Comparison of ENCODE assay signal across 18 cellular contexts in genomic region chr5:14497276-14497675, GRCh38.
"Had no signal": no experiment of that assay in that cellular context is flagged by ENCODE, and none has a peak within 500 bp of the region (broad histone marks: within the 10 kb centered on the region; RNA-seq: fewer than 3 reads in every experiment).

No MANE protein-coding gene starts in this region.

- H3K27me3 Mint-ChIP-seq: progenitor cell of endocrine pancreas; stimulated activated naive CD8-positive, alpha-beta T cell treated with anti-CD3 and anti-CD28 coated beads, Interleukin-15, amount 100 ng/mL, for 72 hours had no signal

- H3K4me3 Mint-ChIP-seq: natural killer cell; neural crest cell; stimulated activated naive CD8-positive, alpha-beta T cell treated with anti-CD3 and anti-CD28 coated beads, Interleukin-15, amount 100 ng/mL, for 72 hours had no signal

- H3K27ac Mint-ChIP-seq: natural killer cell, progenitor cell of endocrine pancreas had no signal

- H3K9me3 Mint-ChIP-seq: natural killer cell; neural crest cell; stimulated activated naive CD8-positive, alpha-beta T cell treated with anti-CD3 and anti-CD28 coated beads, Interleukin-15, amount 100 ng/mL, for 72 hours had no signal

- H3K4me1 Mint-ChIP-seq: natural killer cell, neural crest cell had no signal

- ATAC-seq: left ventricle myocardium superior; lower lobe of right lung; natural killer cell; pancreas; sciatic nerve; stimulated activated naive CD8-positive, alpha-beta T cell treated with anti-CD3 and anti-CD28 coated beads, Interleukin-15, amount 100 ng/mL, for 72 hours; upper lobe of right lung had no signal

- DNase-seq: dorsolateral prefrontal cortex; effector CD4-positive, alpha-beta T cell; head of caudate nucleus; left ventricle myocardium superior; lower lobe of right lung; natural killer cell; pancreas; stimulated activated CD4-positive, alpha-beta T cell treated with anti-CD3 and anti-CD28 coated beads, Interleukin-12 subunit alpha, Interleukin-12 subunit beta, amount 100 ng/mL, for 4 hours; stimulated activated CD4-positive, alpha-beta T cell treated with anti-CD3 and anti-CD28 coated beads, Interleukin-1b, Interleukin-23, amount 100 ng/mL, for 48 hours; stimulated activated CD4-positive, alpha-beta T cell treated with anti-CD3 and anti-CD28 coated beads, Interleukin-4, amount 100 ng/mL, for 1 hour; stimulated activated CD8-positive, alpha-beta memory T cell treated with anti-CD3 and anti-CD28 coated beads, Interleukin-4, amount 100 ng/mL, for 48 hours; stimulated activated naive CD4-positive, alpha-beta T cell; stimulated activated naive CD8-positive, alpha-beta T cell treated with anti-CD3 and anti-CD28 coated beads, Interleukin-15, amount 100 ng/mL, for 72 hours; transverse colon; upper lobe of right lung had no signal

- H3K36me3 Mint-ChIP-seq: natural killer cell had no signal
